ENCODE assay signal across 12 cellular contexts in the genomic region with DNA sequence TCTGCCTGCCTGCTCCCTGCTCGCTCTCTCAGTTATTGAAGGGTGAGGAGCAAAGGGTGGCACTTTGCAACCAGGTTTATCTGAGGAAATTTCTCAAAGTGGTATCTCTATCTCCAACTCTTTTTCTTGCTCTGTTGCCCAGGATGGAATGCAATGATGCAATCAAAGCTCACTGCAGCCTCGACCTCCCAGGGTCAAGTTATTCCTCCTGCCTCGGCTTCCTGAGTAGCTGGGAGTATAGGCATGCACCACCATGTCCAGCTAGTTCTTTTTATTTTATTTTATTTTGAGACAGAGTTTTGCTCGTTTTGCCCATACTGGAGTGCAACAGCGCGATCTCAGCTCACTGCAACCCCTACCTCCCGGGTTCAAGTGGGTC. TPM values are rescaled to one million over a fixed set of nuclear protein-coding genes. Genes with fewer than 3 reads are reported as not detected.
DNase-seq lines count a peak whose midpoint lies in the region; ATAC-seq and TF ChIP-seq lines count a peak whose summit lies in the region.
"Had no signal": no experiment of that assay in that cellular context is flagged by ENCODE, and none has a peak within 500 bp of the region (broad histone marks: within the 10 kb centered on the region; RNA-seq: fewer than 3 reads in every experiment).

No MANE protein-coding gene starts in this region.

- H3K14ac ChIP-seq in mesenchymal stem cell (ENCODE audit: low read length in 2 of 2), result no peak overlapping the region

- H3K27me3 ChIP-seq in brain microvascular endothelial cell (replicated peaks) (no peaks in the 10 kb centered on the region), mesenchymal stem cell (ENCODE audit: control insufficient read depth in 1 of 2, insufficient read depth in 1 of 2, low read length in 2 of 2) (no peaks in the 10 kb centered on the region)
- H3K27me3 ChIP-seq in CD4-positive, alpha-beta T cell (ENCODE audit: control insufficient read depth, insufficient read depth, low read length), result no peaks in the 10 kb centered on the region
- H3K27me3 ChIP-seq: gastrocnemius medialis had no signal

- H3K4me1 Mint-ChIP-seq in CD4-positive, alpha-beta T cell (ENCODE audit: low read depth), result peaks cover 11% of the 10 kb centered on the region
- H3K4me1 Mint-ChIP-seq in immature natural killer cell, result peaks cover 10 to 15% of the 10 kb centered on the region in 2 donors

- peak overlapping the region; percentile 34 to 95 for H3K18ac ChIP-seq in mesenchymal stem cell (ENCODE audit: low read depth in 1 of 2, low read length in 2 of 2)

- peak overlapping the region; percentile 61 for H2BK120ac ChIP-seq in mesenchymal stem cell (ENCODE audit: low read depth, low read length)

- H3K4me1 ChIP-seq in mesenchymal stem cell (ENCODE audit: control insufficient read depth, insufficient read depth, low read depth, low read length), result peaks cover 35% of the 10 kb centered on the region

- peak overlapping the region; percentile 36 for H3K9ac ChIP-seq in mesenchymal stem cell (ENCODE audit: low read length)

- H4K8ac ChIP-seq in mesenchymal stem cell (ENCODE audit: low read length), result peak overlapping the region; percentile 90

- no peaks in the 10 kb centered on the region for H3K9me3 Mint-ChIP-seq in CD4-positive, alpha-beta T cell
- H3K9me3 Mint-ChIP-seq in immature natural killer cell, result no peaks in the 10 kb centered on the region
- H3K9me3 Mint-ChIP-seq: activated CD4-positive, alpha-beta memory T cell treated with anti-CD3 and anti-CD28 coated beads, Interleukin-2, amount 10 ng/mL, durations not matched to agents 7 days and 5 days; stimulated activated naive CD8-positive, alpha-beta T cell treated with anti-CD3 and anti-CD28 coated beads, Interleukin-15, amount 100 ng/mL, for 72 hours had no signal

- H3K4me3 Mint-ChIP-seq in CD4-positive, alpha-beta T cell, result no peak overlapping the region
- no peak overlapping the region for H3K4me3 Mint-ChIP-seq in immature natural killer cell
- H3K4me3 Mint-ChIP-seq: activated CD4-positive, alpha-beta memory T cell treated with anti-CD3 and anti-CD28 coated beads, Interleukin-2, amount 10 ng/mL, durations not matched to agents 7 days and 5 days; stimulated activated naive CD8-positive, alpha-beta T cell treated with anti-CD3 and anti-CD28 coated beads, Interleukin-15, amount 100 ng/mL, for 72 hours had no signal

- no peak for ATAC-seq in CD4-positive, alpha-beta T cell (ENCODE audit: poor library complexity)
- ATAC-seq: gastrocnemius medialis had no signal

- DNase-seq in Caki2 (ENCODE audit: low read depth), result peak; percentile 44
- DNase-seq in brain microvascular endothelial cell, result peak; percentile 39
- peak; percentile 64 for DNase-seq in mesenchymal stem cell
- DNase-seq in CD4-positive, alpha-beta T cell, result no peak
- no peak for DNase-seq in DMS79 (lab: John Stamatoyannopoulos, UW)
- no peak for DNase-seq in immature natural killer cell
- DNase-seq: activated CD4-positive, alpha-beta memory T cell treated with anti-CD3 and anti-CD28 coated beads, Interleukin-2, amount 10 ng/mL, durations not matched to agents 7 days and 5 days; C1 segment of cervical spinal cord; gastrocnemius medialis; Karpas-422; NCI-H446 treated with DMSO at 0.1 percent for 48 hours; stimulated activated naive CD8-positive, alpha-beta T cell treated with anti-CD3 and anti-CD28 coated beads, Interleukin-15, amount 100 ng/mL, for 72 hours had no signal

- 56% methylated on average over 6 of the region's 7 CpGs for WGBS in mesenchymal stem cell

- H3K9me3 ChIP-seq in mesenchymal stem cell (ENCODE audit: control insufficient read depth, low read length), result no peaks in the 10 kb centered on the region
- H3K9me3 ChIP-seq in CD4-positive, alpha-beta T cell (ENCODE audit: control insufficient read depth, low read length), result no peaks in the 10 kb centered on the region
- H3K9me3 ChIP-seq: gastrocnemius medialis had no signal

- peak overlapping the region; percentile 69 to 80 for H3K4ac ChIP-seq in mesenchymal stem cell (ENCODE audit: low read depth in 1 of 2, low read length in 2 of 2)

- H3K4me3 ChIP-seq in brain microvascular endothelial cell (ENCODE audit: low read depth, low read length), result no peak overlapping the region
- no peak overlapping the region for H3K4me3 ChIP-seq in mesenchymal stem cell (ENCODE audit: insufficient read depth in 1 of 2, low read depth in 1 of 2, low read length in 2 of 2)
- H3K4me3 ChIP-seq: gastrocnemius medialis had no signal

- H2BK5ac ChIP-seq in mesenchymal stem cell (ENCODE audit: low read depth, low read length, poor library complexity, severe bottlenecking), result no peak overlapping the region

- no peak overlapping the region for H2AFZ ChIP-seq in mesenchymal stem cell (ENCODE audit: low read depth, low read length)

- peak overlapping the region; percentile 82 to 88 for H2BK12ac ChIP-seq in mesenchymal stem cell (ENCODE audit: low read length in 2 of 2)

- POLR2A ChIA-PET in CD4-positive, alpha-beta T cell (lab: Charles Lee), result interaction anchor here (1.0 to 1.6 kb wide), 2 partner anchors 11 to 53 kb away, joined by 4 to 6 read pairs; a partner anchor contains a TSS

- no peak for TF ChIP-seq CTCF in brain microvascular endothelial cell (IDR thresholded peaks at IDR 0.05; ENCODE audit: low read depth, low read length, missing control alignments)
- no peak for TF ChIP-seq CTCF in CD4-positive, alpha-beta T cell (IDR thresholded peaks at IDR 0.05)

- peaks cover 4% of the 10 kb centered on the region for H3K36me3 Mint-ChIP-seq in CD4-positive, alpha-beta T cell (ENCODE audit: low read depth)
- H3K36me3 Mint-ChIP-seq in immature natural killer cell, result no peaks in the 10 kb centered on the region

- CTCF ChIA-PET in CD4-positive, alpha-beta T cell (lab: Charles Lee), result interaction anchor here (2.1 kb wide), 1 partner anchor 62 kb away, joined by 4 read pairs; no protein-coding TSS in a partner anchor

- intact Hi-C loops in CD4-positive, alpha-beta T cell (cut with DNase I, micrococcal nuclease), result no loop called here

- H3K27me3 Mint-ChIP-seq in CD4-positive, alpha-beta T cell, result no peaks in the 10 kb centered on the region
- H3K27me3 Mint-ChIP-seq in immature natural killer cell (ENCODE audit: low read depth in 3 of 3), result peaks cover 2 to 6% (median 4%) of the 10 kb centered on the region in 3 donors
- H3K27me3 Mint-ChIP-seq: activated CD4-positive, alpha-beta memory T cell treated with anti-CD3 and anti-CD28 coated beads, Interleukin-2, amount 10 ng/mL, durations not matched to agents 7 days and 5 days; stimulated activated naive CD8-positive, alpha-beta T cell treated with anti-CD3 and anti-CD28 coated beads, Interleukin-15, amount 100 ng/mL, for 72 hours had no signal

- H2BK15ac ChIP-seq in mesenchymal stem cell (ENCODE audit: low read depth, poor library complexity, severe bottlenecking), result peak overlapping the region; percentile 60

- H3K27ac ChIP-seq in brain microvascular endothelial cell (peak overlapping the region; percentile 43), mesenchymal stem cell (ENCODE audit: low read length, poor library complexity, severe bottlenecking) (peak overlapping the region; percentile 89)
- H3K27ac ChIP-seq in CD4-positive, alpha-beta T cell (ENCODE audit: low read depth, low read length), result no peak overlapping the region

- H3K79me1 ChIP-seq in mesenchymal stem cell (replicated peaks; ENCODE audit: low read length, poor library complexity, severe bottlenecking), result peaks cover 24% of the 10 kb centered on the region

- in situ Hi-C loops in Caki2 (cut with HindIII; ENCODE audit: low pct_unique_long_range_greater_than_20kb, low sequenced_read_pairs) (no loop called here), brain microvascular endothelial cell (cut with HindIII; ENCODE audit: low pct_ligation_motif_present, low sequenced_read_pairs) (no loop called here)

- no peak overlapping the region for H3K27ac Mint-ChIP-seq in CD4-positive, alpha-beta T cell
- no peak overlapping the region for H3K27ac Mint-ChIP-seq in immature natural killer cell
- H3K27ac Mint-ChIP-seq: activated CD4-positive, alpha-beta memory T cell treated with anti-CD3 and anti-CD28 coated beads, Interleukin-2, amount 10 ng/mL, durations not matched to agents 7 days and 5 days; stimulated activated naive CD8-positive, alpha-beta T cell treated with anti-CD3 and anti-CD28 coated beads, Interleukin-15, amount 100 ng/mL, for 72 hours had no signal

- H3K23ac ChIP-seq in mesenchymal stem cell (ENCODE audit: low read length in 2 of 2), result no peak overlapping the region

- peak overlapping the region; percentile 94 for H4K91ac ChIP-seq in mesenchymal stem cell (ENCODE audit: low read length)

- H3K4me2 ChIP-seq in mesenchymal stem cell (ENCODE audit: low read length, poor library complexity, severe bottlenecking), result no peak overlapping the region

- peak overlapping the region; percentile 78 for H2AK5ac ChIP-seq in mesenchymal stem cell (ENCODE audit: low read length, severe bottlenecking)

- H3K36me3 ChIP-seq in brain microvascular endothelial cell (replicated peaks), result no peaks in the 10 kb centered on the region
- H3K36me3 ChIP-seq in mesenchymal stem cell (ENCODE audit: control insufficient read depth in 1 of 2, insufficient read depth in 2 of 2, low read depth in 1 of 2, low read length in 2 of 2), result peaks cover 12 to 22% of the 10 kb centered on the region in 2 experiments
- H3K36me3 ChIP-seq: gastrocnemius medialis had no signal

RNA-seq across cellular contexts. Expression of a gene that starts 4.9 kb away (rescaled TPM):
- 3.3 and 5.2 TPM in 2 replicates for total RNA-seq in Caki2 (2014; rRNA removed; shearing (Covaris generic); ENCODE audit: low replicate concordance)
- polyA plus RNA-seq in mesenchymal stem cell (2013, experiment 1 of 2), result 5.2 TPM
- 5.4 TPM for polyA plus RNA-seq in mesenchymal stem cell (2013, experiment 2 of 2)
- 1 to 10 TPM; 3.9 to 5.7 TPM for total RNA-seq in CD4-positive, alpha-beta T cell
- polyA plus RNA-seq in immature natural killer cell, result 1 to 10 TPM in 2 of 3 donors, not detected in 1; 3.1 to 6.2 TPM

RNA-seq across cellular contexts. Expression of a gene that starts 5.6 kb away (rescaled TPM):
- total RNA-seq in Caki2 (2014; rRNA removed; shearing (Covaris generic); ENCODE audit: low replicate concordance), result 51.1 and 64.3 TPM in 2 replicates
- 62.8 TPM for polyA plus RNA-seq in mesenchymal stem cell (2013, experiment 1 of 2)
- 61.8 TPM for polyA plus RNA-seq in mesenchymal stem cell (2013, experiment 2 of 2)
- 10 to 100 TPM; 60.3 to 76.7 TPM for total RNA-seq in CD4-positive, alpha-beta T cell
- polyA plus RNA-seq in immature natural killer cell, result 10 to 100 TPM; 28.9 to 78.7 (median 39.2) TPM

RNA-seq across cellular contexts. Expression of a gene that starts 28.5 kb away (rescaled TPM):
- 23.1 and 25.3 TPM in 2 replicates for total RNA-seq in Caki2 (2014; rRNA removed; shearing (Covaris generic); ENCODE audit: low replicate concordance)
- polyA plus RNA-seq in mesenchymal stem cell (2013, experiment 1 of 2), result 8.5 TPM
- polyA plus RNA-seq in mesenchymal stem cell (2013, experiment 2 of 2), result 8.0 TPM
- total RNA-seq in CD4-positive, alpha-beta T cell, result 1 to 10 TPM; 3.7 to 4.5 TPM
- polyA plus RNA-seq in immature natural killer cell, result 1 to 10 TPM; 3.8 to 8.1 (median 4.5) TPM

RNA-seq across cellular contexts. Expression of a gene that starts 28.7 kb away (rescaled TPM):
- 81.8 and 159 TPM in 2 replicates for total RNA-seq in Caki2 (2014; rRNA removed; shearing (Covaris generic); ENCODE audit: low replicate concordance)
- polyA plus RNA-seq in mesenchymal stem cell (2013, experiment 1 of 2), result 12.5 TPM
- polyA plus RNA-seq in mesenchymal stem cell (2013, experiment 2 of 2), result 12.4 TPM
- total RNA-seq in CD4-positive, alpha-beta T cell, result 10 to 100 TPM; 16.4 to 18.3 TPM
- polyA plus RNA-seq in immature natural killer cell, result 10 to 100 TPM; 18.3 to 23.5 (median 20.8) TPM

RNA-seq across cellular contexts. Expression of a gene that starts 29.9 kb away (rescaled TPM):
- not detected in 2 replicates for total RNA-seq in Caki2 (2014; rRNA removed; shearing (Covaris generic); ENCODE audit: low replicate concordance)
- polyA plus RNA-seq in mesenchymal stem cell (2013, experiment 1 of 2), result not detected
- polyA plus RNA-seq in mesenchymal stem cell (2013, experiment 2 of 2), result not detected
- total RNA-seq in CD4-positive, alpha-beta T cell, result not detected
- polyA plus RNA-seq in immature natural killer cell, result not detected
- total RNA-seq: activated CD4-positive, alpha-beta memory T cell treated with anti-CD3 and anti-CD28 coated beads, Interleukin-2, amount 10 ng/mL, durations not matched to agents 7 days and 5 days; gastrocnemius medialis had no signal

Comparison
In these comparisons a context has a peak if more than half of its experiments do, and no peak if none do; other contexts are left out.
1. DNase-seq: peak in Caki2 (single experiment), brain microvascular endothelial cell (single experiment) and mesenchymal stem cell (single experiment); none in CD4-positive, alpha-beta T cell (0 of 10), DMS79 (single experiment) and immature natural killer cell (0 of 3).